Comparison of ENCODE assay signal across 8 cellular contexts in genomic region chr2:97195349-97195748, GRCh38.
DNase-seq lines count a peak whose midpoint lies in the region; ATAC-seq and TF ChIP-seq lines count a peak whose summit lies in the region.
"Not testable (repeated sequence)": the region's sequence is repeated elsewhere in the genome, so short reads cannot be mapped to it uniquely, and the experiment has no call there.

No MANE protein-coding gene starts in this region.

- not testable (repeated sequence) for H3K4me1 Mint-ChIP-seq in MCF 10A (ENCODE audit: insufficient read depth, unreplicated experiment)
- H3K4me1 Mint-ChIP-seq in stimulated activated memory B cell treated with anti-CD40 and anti-IgM and Interleukin-4, amounts not matched to agents 10 μg/mL and 1 μg/mL and 100 μg/mL, for 72 hours = peaks cover 15% of the 10 kb centered on the region

- peak overlapping the region; percentile 65 for H3K27ac Mint-ChIP-seq in MCF 10A (ENCODE audit: low read depth, unreplicated experiment)
- H3K27ac Mint-ChIP-seq in stimulated activated memory B cell treated with anti-CD40 and anti-IgM and Interleukin-4, amounts not matched to agents 10 μg/mL and 1 μg/mL and 100 μg/mL, for 72 hours = peak overlapping the region; percentile 25

- H3K36me3 Mint-ChIP-seq in MCF 10A (ENCODE audit: insufficient read depth, unreplicated experiment) = peaks cover 17% of the 10 kb centered on the region
- peaks cover 53% of the 10 kb centered on the region for H3K36me3 Mint-ChIP-seq in stimulated activated memory B cell treated with anti-CD40 and anti-IgM and Interleukin-4, amounts not matched to agents 10 μg/mL and 1 μg/mL and 100 μg/mL, for 72 hours

- TF ChIP-seq CTCF in MCF 10A (IDR thresholded peaks at IDR 0.05; ENCODE audit: unreplicated experiment) = not testable (repeated sequence)

- not testable (repeated sequence) for H3K4me3 Mint-ChIP-seq in MCF 10A (ENCODE audit: unreplicated experiment); stimulated activated memory B cell treated with anti-CD40 and anti-IgM and Interleukin-4, amounts not matched to agents 10 μg/mL and 1 μg/mL and 100 μg/mL, for 72 hours

- DNase-seq in AG08395 (ENCODE audit: low spot score) (peak; percentile 1), GM04503 (ENCODE audit: low read depth) (peak; percentile 64), HT1080 (ENCODE audit: low read depth) (peak; percentile 6), RPMI7951 (ENCODE audit: low read depth) (peak; percentile 4), MCF 10A (ENCODE audit: unreplicated experiment) (peak; percentile 79), fibroblast of gingiva (ENCODE audit: low read depth) (peak; percentile 73), iris pigment epithelial cell (ENCODE audit: low read depth) (peak; percentile 86)

- H3K9me3 Mint-ChIP-seq in MCF 10A (ENCODE audit: unreplicated experiment); stimulated activated memory B cell treated with anti-CD40 and anti-IgM and Interleukin-4, amounts not matched to agents 10 μg/mL and 1 μg/mL and 100 μg/mL, for 72 hours: not testable (repeated sequence)

- not testable (repeated sequence) for H3K27me3 Mint-ChIP-seq in MCF 10A (ENCODE audit: insufficient read depth, unreplicated experiment); stimulated activated memory B cell treated with anti-CD40 and anti-IgM and Interleukin-4, amounts not matched to agents 10 μg/mL and 1 μg/mL and 100 μg/mL, for 72 hours

- CTCF ChIA-PET in MCF 10A (lab: Yijun Ruan, JAX) = not testable (repeated sequence)

- intact Hi-C loops in MCF 10A (cut with micrococcal nuclease) = not testable (repeated sequence)

- not testable (repeated sequence) for ATAC-seq in stimulated activated memory B cell treated with anti-CD40 and anti-IgM and Interleukin-4, amounts not matched to agents 10 μg/mL and 1 μg/mL and 100 μg/mL, for 72 hours

- POLR2A ChIA-PET in MCF 10A (lab: Yijun Ruan, JAX) = interaction anchor here (0.6 kb wide), 1 partner anchor 994 kb away, joined by 3 read pairs; no protein-coding TSS in a partner anchor

- BruUV-seq in MCF 10A (replicated peaks; lab: Mats Ljungman, UMichigan) = not testable (repeated sequence)

Comparison
In these comparisons a context has a peak if more than half of its experiments do, and no peak if none do; other contexts are left out.
1. DNase-seq: peak in every context shown above with its lines; median percentile 86 in iris pigment epithelial cell; 79 in MCF 10A; 73 in fibroblast of gingiva; 64 in GM04503; 6 in HT1080; 4 in RPMI7951; 1 in AG08395.